ENCODE assay signal across 9 cellular contexts in genomic region chr20:51563141-51563596, GRCh38. TPM values are rescaled to one million over a fixed set of nuclear protein-coding genes. Genes with fewer than 3 reads are reported as not detected.
A peak's percentile ranks its signal among the peaks of the same experiment; 100 is the strongest.
DNase-seq lines count a peak whose midpoint lies in the region; ATAC-seq, FAIRE-seq and TF ChIP-seq lines count a peak whose summit lies in the region.
"Had no signal": no experiment of that assay in that cellular context is flagged by ENCODE, and none has a peak within 500 bp of the region (broad histone marks: within the 10 kb centered on the region; RNA-seq: fewer than 3 reads in every experiment).

No MANE protein-coding gene starts in this region.

- H3K9me3 Mint-ChIP-seq in stimulated activated naive CD8-positive, alpha-beta T cell treated with anti-CD3 and anti-CD28 coated beads, Interleukin-15, Interleukin-2, amounts not matched to agents 100 ng/mL and 50 ng/mL, for 24 hours, result no peaks in the 10 kb centered on the region
- peaks cover 0 to 5% (median 3%) of the 10 kb centered on the region in 7 donors for H3K9me3 Mint-ChIP-seq in naive B cell

- peak overlapping the region in 2 of 3 experiments; percentile 54 to 62 for H3K4me3 ChIP-seq in endothelial cell of umbilical vein (replicated peaks in 1 of 3; ENCODE audit: insufficient read depth in 1 of 3, low read depth in 1 of 3, low read length in 3 of 3)

- no peak for TF ChIP-seq POLR2A in endothelial cell of umbilical vein (IDR thresholded peaks at IDR 0.05; ENCODE audit: low read depth, low read length)

- TSS peak; percentile 80 for BruUV-seq in endothelial cell of umbilical vein (replicated peaks; lab: Mats Ljungman, UMichigan)

- peaks cover 24% of the 10 kb centered on the region for H3K4me1 ChIP-seq in endothelial cell of umbilical vein (ENCODE audit: control insufficient read depth, extremely low read depth, insufficient read depth, low read length)

- peaks cover 2 to 4% of the 10 kb centered on the region in 2 experiments for H3K27me3 ChIP-seq in endothelial cell of umbilical vein (ENCODE audit: control insufficient read depth in 2 of 2, insufficient read depth in 2 of 2, low read length in 2 of 2)

- FAIRE-seq in endothelial cell of umbilical vein (lab: Jason Lieb, UNC), result no peak

- DNase-seq in stimulated activated naive CD8-positive, alpha-beta T cell treated with anti-CD3 and anti-CD28 coated beads, Interleukin-15, Interleukin-2, amounts not matched to agents 100 U/mL and 50 U/mL, for 24 hours, result no peak
- DNase-seq in endothelial cell of umbilical vein (ENCODE audit: low read depth, low spot score) (no peak), naive B cell (no peak), NCI-H146 treated with DMSO at 0.1 percent for 48 hours (lab: John Stamatoyannopoulos, UW; ENCODE audit: unreplicated experiment) (no peak), GF-D8 (lab: John Stamatoyannopoulos, UW) (no peak)
- DNase-seq: DMS79 had no signal

- H4K20me1 ChIP-seq in endothelial cell of umbilical vein (replicated peaks; ENCODE audit: control insufficient read depth, extremely low read depth, insufficient read depth, low read length), result no peaks in the 10 kb centered on the region

- no peak for ATAC-seq in stimulated activated naive CD8-positive, alpha-beta T cell treated with anti-CD3 and anti-CD28 coated beads, Interleukin-15, Interleukin-2, amounts not matched to agents 100 U/mL and 50 U/mL, for 24 hours
- ATAC-seq in naive B cell (ENCODE audit: low read depth in 2 of 2) (no peak), GM21786 (IDR thresholded peaks at IDR 0.05; ENCODE audit: unreplicated experiment) (no peak), HG02642 (IDR thresholded peaks at IDR 0.05; ENCODE audit: poor library complexity, unreplicated experiment) (no peak)

- peak overlapping the region; percentile 65 for H3K4me3 Mint-ChIP-seq in stimulated activated naive CD8-positive, alpha-beta T cell treated with anti-CD3 and anti-CD28 coated beads, Interleukin-15, Interleukin-2, amounts not matched to agents 100 ng/mL and 50 ng/mL, for 24 hours
- peak overlapping the region in 7 of 8 donors; percentile 33 to 81 (median 56) for H3K4me3 Mint-ChIP-seq in naive B cell

- no peak overlapping the region for H3K27ac Mint-ChIP-seq in stimulated activated naive CD8-positive, alpha-beta T cell treated with anti-CD3 and anti-CD28 coated beads, Interleukin-15, Interleukin-2, amounts not matched to agents 100 ng/mL and 50 ng/mL, for 24 hours
- peak overlapping the region in 1 of 6 donors; percentile 32 for H3K27ac Mint-ChIP-seq in naive B cell

- no peaks in the 10 kb centered on the region for H3K9me3 ChIP-seq in endothelial cell of umbilical vein (replicated peaks; ENCODE audit: control insufficient read depth, insufficient read depth, low read length)

- peak overlapping the region; percentile 91 for H3K4me2 ChIP-seq in endothelial cell of umbilical vein (ENCODE audit: insufficient read depth, low read length)

- dilution Hi-C loops in endothelial cell of umbilical vein (cut with MboI; ENCODE audit: extremely low pct_ligation_motif_present, low sequenced_read_pairs), result no loop called here

- peak overlapping the region; percentile 64 for H3K27ac ChIP-seq in endothelial cell of umbilical vein (ENCODE audit: insufficient read depth, low read depth, low read length)

- intact Hi-C loops in endothelial cell of umbilical vein (cut with micrococcal nuclease), result loop anchor here (1.0 to 2.0 kb wide), 5 partner anchors 21 to 106 kb away; partner anchors contain the start of gene NFATC2

- CTCF ChIA-PET in endothelial cell of umbilical vein (lab: Charles Lee), result interaction anchor here (0.8 to 2.7 kb wide), 20 partner anchors 9 to 576 kb away, joined by 3 to 28 read pairs (median 4); partner anchors contain the start of gene NFATC2

- no peak for TF ChIP-seq CTCF in endothelial cell of umbilical vein (IDR thresholded peaks at IDR 0.05; ENCODE audit: extremely low read depth in 1 of 2, insufficient read depth in 1 of 2, low read depth in 1 of 2, low read length in 2 of 2)

- H3K79me2 ChIP-seq in endothelial cell of umbilical vein (ENCODE audit: control insufficient read depth, insufficient read depth, low read length), result no peaks in the 10 kb centered on the region

- H3K9ac ChIP-seq in endothelial cell of umbilical vein (replicated peaks; ENCODE audit: extremely low read depth, insufficient read depth, low read length), result peak overlapping the region; percentile 66

- POLR2A ChIA-PET in endothelial cell of umbilical vein (lab: Charles Lee), result interaction anchor here (0.8 kb wide), 1 partner anchor 107 kb away, joined by 3 read pairs; no protein-coding TSS in a partner anchor

- no peaks in the 10 kb centered on the region for H3K36me3 Mint-ChIP-seq in stimulated activated naive CD8-positive, alpha-beta T cell treated with anti-CD3 and anti-CD28 coated beads, Interleukin-15, Interleukin-2, amounts not matched to agents 100 ng/mL and 50 ng/mL, for 24 hours (ENCODE audit: low read depth)
- H3K36me3 Mint-ChIP-seq in naive B cell, result peaks cover 0 to 6% of the 10 kb centered on the region in 2 donors

- no peaks in the 10 kb centered on the region for H3K9me1 ChIP-seq in endothelial cell of umbilical vein (replicated peaks; ENCODE audit: control insufficient read depth, extremely low read depth, insufficient read depth, low read length)

- H2AFZ ChIP-seq in endothelial cell of umbilical vein (ENCODE audit: low read depth, low read length), result peak overlapping the region; percentile 3

- H3K27me3 Mint-ChIP-seq in stimulated activated naive CD8-positive, alpha-beta T cell treated with anti-CD3 and anti-CD28 coated beads, Interleukin-15, Interleukin-2, amounts not matched to agents 100 ng/mL and 50 ng/mL, for 24 hours, result peaks cover 57% of the 10 kb centered on the region
- peaks cover 55 to 71% (median 71%) of the 10 kb centered on the region in 3 donors for H3K27me3 Mint-ChIP-seq in naive B cell

- no peaks in the 10 kb centered on the region for H3K36me3 ChIP-seq in endothelial cell of umbilical vein (ENCODE audit: control insufficient read depth in 2 of 2, extremely low read depth in 1 of 2, insufficient read depth in 2 of 2, low read length in 2 of 2)

- peaks cover 30% of the 10 kb centered on the region for H3K4me1 Mint-ChIP-seq in stimulated activated naive CD8-positive, alpha-beta T cell treated with anti-CD3 and anti-CD28 coated beads, Interleukin-15, Interleukin-2, amounts not matched to agents 100 ng/mL and 50 ng/mL, for 24 hours (ENCODE audit: low read depth)
- H3K4me1 Mint-ChIP-seq in naive B cell, result peaks cover 22 to 25% (median 24%) of the 10 kb centered on the region in 3 donors

TF ChIP-seq in endothelial cell of umbilical vein, 7 proteins besides CTCF, POLR2A, EP300 and RAD21:
- no peak for TF ChIP-seq MAX (IDR thresholded peaks at IDR 0.05; ENCODE audit: insufficient read depth, insufficient read length)
- no peak for TF ChIP-seq POLR2AphosphoS5 (IDR thresholded peaks at IDR 0.05; ENCODE audit: insufficient read depth, low read depth, low read length)
- no peak for TF ChIP-seq FOS (IDR thresholded peaks at IDR 0.05; ENCODE audit: borderline replicate concordance, insufficient read depth, low read length)
- TF ChIP-seq EZH2 (IDR thresholded peaks at IDR 0.05; ENCODE audit: borderline replicate concordance, low read depth, low read length, severe bottlenecking), result no peak
- no peak for TF ChIP-seq MYC (IDR thresholded peaks at IDR 0.05; ENCODE audit: low read depth, low read length)
- TF ChIP-seq GATA2 (IDR thresholded peaks at IDR 0.05; ENCODE audit: insufficient read depth, insufficient read length, low read depth, low read length), result no peak
- no peak for TF ChIP-seq JUN (IDR thresholded peaks at IDR 0.05; ENCODE audit: borderline replicate concordance, insufficient read depth, insufficient read length, low read depth)
TF ChIP-seq in endothelial cell of umbilical vein: peak in this region for 0.

RNA-seq across cellular contexts. Expression of gene NFATC2, which starts 20.6 kb away (rescaled TPM):
- total RNA-seq in endothelial cell of umbilical vein, result 12.9 and 13.0 TPM in 2 replicates
- polyA plus RNA-seq in endothelial cell of umbilical vein (2.0 and 3.1 TPM in 2 replicates), naive B cell (ENCODE audit: low read depth in 6 of 6) (10 to 100 TPM in 4 of 6 donors, 1 to 10 TPM in 2; 4.6 to 22.9 (median 14.6) TPM)
- 3.6 and 3.7 TPM in 2 replicates for polyA plus RNA-seq in endothelial cell of umbilical vein (2011; cell fraction: cytosol; rRNA removed)
- polyA plus RNA-seq in endothelial cell of umbilical vein (2011; cell fraction: nucleus; rRNA removed), result 8.8 and 9.8 TPM in 2 replicates
- 5.0 and 6.5 TPM in 2 replicates for polyA plus RNA-seq in endothelial cell of umbilical vein (2012)
- 4.4 and 8.0 TPM in 2 replicates for polyA minus RNA-seq in endothelial cell of umbilical vein
- polyA minus RNA-seq in endothelial cell of umbilical vein (2011; cell fraction: cytosol; rRNA and poly(A)+ RNA removed), result not detected
- polyA minus RNA-seq in endothelial cell of umbilical vein (2011; cell fraction: nucleus; rRNA and poly(A)+ RNA removed), result 16.8 and 24.5 TPM in 2 replicates
